22 cellular contexts compared by ENCODE assay signal in the genomic region with DNA sequence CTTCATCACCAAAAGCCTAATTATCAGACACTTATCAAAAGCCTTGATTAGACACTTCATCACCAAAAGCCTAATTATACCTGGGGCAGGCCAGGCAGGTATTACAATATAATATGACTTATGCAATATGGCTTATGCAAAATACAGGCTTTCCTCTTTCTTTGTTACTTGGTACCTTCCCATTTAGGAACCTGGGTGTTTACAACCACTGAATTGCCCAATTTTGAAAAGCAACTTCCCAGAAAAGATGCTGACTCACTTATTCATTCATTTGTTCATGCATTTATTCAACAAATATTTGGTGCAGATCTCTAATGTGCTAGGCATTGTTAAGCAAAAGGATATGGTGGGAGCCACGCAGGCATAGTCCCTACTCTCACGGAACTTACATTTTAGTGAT. TPM values are rescaled to one million over a fixed set of nuclear protein-coding genes. Genes with fewer than 3 reads are reported as not detected.
DNase-seq lines count a peak whose midpoint lies in the region; ATAC-seq and TF ChIP-seq lines count a peak whose summit lies in the region.
"Had no signal": no experiment of that assay in that cellular context is flagged by ENCODE, and none has a peak within 500 bp of the region (broad histone marks: within the 10 kb centered on the region; RNA-seq: fewer than 3 reads in every experiment).

No MANE protein-coding gene starts in this region.

- TF ChIP-seq CTCF in GM23338 (conservative IDR thresholded peaks at IDR 0.05; ENCODE audit: low read depth in 2 of 2) (no peak), liver (IDR thresholded peaks at IDR 0.05; ENCODE audit: low read depth, low read length, missing input control) (no peak)

- H3K9me3 Mint-ChIP-seq in GM23338 = no peaks in the 10 kb centered on the region
- H3K9me3 Mint-ChIP-seq in activated T-helper 1 cell treated with anti-CD3 and anti-CD28 coated beads, Interleukin-12 subunit alpha, Interleukin-12 subunit beta, Interleukin-2, Interleukin-4 antibody, amounts not matched to agents 30 ng/mL and 10 ng/mL and 1 ng/mL, durations not matched to agents 14 hours and 24 hours and 36 hours = no peaks in the 10 kb centered on the region
- H3K9me3 Mint-ChIP-seq: naive thymus-derived CD8-positive, alpha-beta T cell had no signal

- H3K4me1 Mint-ChIP-seq in GM23338 = peaks cover 25% of the 10 kb centered on the region
- H3K4me1 Mint-ChIP-seq in activated T-helper 1 cell treated with anti-CD3 and anti-CD28 coated beads, Interleukin-12 subunit alpha, Interleukin-12 subunit beta, Interleukin-2, Interleukin-4 antibody, amounts not matched to agents 30 ng/mL and 10 ng/mL and 1 ng/mL, durations not matched to agents 14 hours and 24 hours and 36 hours (ENCODE audit: low read depth) = peaks cover 74% of the 10 kb centered on the region

- no peaks in the 10 kb centered on the region for H3K27me3 ChIP-seq in GM23338 (ENCODE audit: insufficient read depth)
- no peaks in the 10 kb centered on the region for H3K27me3 ChIP-seq in liver (ENCODE audit: control insufficient read depth in 4 of 4, insufficient read depth in 4 of 4, low read length in 3 of 4)

- ATAC-seq in GM23338 (no peak), HG03378 (IDR thresholded peaks at IDR 0.05; ENCODE audit: unreplicated experiment) (no peak)
- ATAC-seq: naive thymus-derived CD8-positive, alpha-beta T cell had no signal

- H3K27ac ChIP-seq in GM23338 (ENCODE audit: low read depth) (no peak overlapping the region), liver (ENCODE audit: low read depth in 1 of 2, low read length in 2 of 2) (peak overlapping the region; percentile 32 to 62)
- H3K27ac ChIP-seq: 22Rv1, coronary artery, GM23248 had no signal

- H3K27ac Mint-ChIP-seq in GM23338 = peak overlapping the region; percentile 89
- peak overlapping the region; percentile 76 for H3K27ac Mint-ChIP-seq in activated T-helper 1 cell treated with anti-CD3 and anti-CD28 coated beads, Interleukin-12 subunit alpha, Interleukin-12 subunit beta, Interleukin-2, Interleukin-4 antibody, amounts not matched to agents 30 ng/mL and 10 ng/mL and 1 ng/mL, durations not matched to agents 14 hours and 24 hours and 36 hours

- peaks cover 2% of the 10 kb centered on the region for H3K27me3 Mint-ChIP-seq in GM23338 (ENCODE audit: insufficient read depth, low read depth, poor library complexity)
- no peaks in the 10 kb centered on the region for H3K27me3 Mint-ChIP-seq in activated T-helper 1 cell treated with anti-CD3 and anti-CD28 coated beads, Interleukin-12 subunit alpha, Interleukin-12 subunit beta, Interleukin-2, Interleukin-4 antibody, amounts not matched to agents 30 ng/mL and 10 ng/mL and 1 ng/mL, durations not matched to agents 14 hours and 24 hours and 36 hours (ENCODE audit: insufficient read depth)
- H3K27me3 Mint-ChIP-seq: naive thymus-derived CD8-positive, alpha-beta T cell had no signal

- no peaks in the 10 kb centered on the region for H3K9me3 ChIP-seq in liver (ENCODE audit: control insufficient read depth in 4 of 4, low read length in 3 of 4)

- no peak overlapping the region for H2AFZ ChIP-seq in GM23338
- H2AFZ ChIP-seq: GM23248 had no signal

- WGBS in liver = 95% methylated on average over 2 of the region's 2 CpGs

- H3K4me3 ChIP-seq in GM23338 (no peak overlapping the region), liver (ENCODE audit: low read depth in 1 of 3, low read length in 3 of 3) (no peak overlapping the region)
- H3K4me3 ChIP-seq: coronary artery, GM23248, lung had no signal

- H3K9me2 ChIP-seq in GM23338 (ENCODE audit: insufficient read depth) = no peaks in the 10 kb centered on the region

- no peaks in the 10 kb centered on the region for H4K20me1 ChIP-seq in GM23338 (replicated peaks; ENCODE audit: insufficient read depth)

- TF ChIP-seq RAD21 in liver (IDR thresholded peaks at IDR 0.05) = no peak

- H3K9ac ChIP-seq in liver (ENCODE audit: low read depth in 1 of 2, low read length in 2 of 2) = no peak overlapping the region
- H3K9ac ChIP-seq: GM23248 had no signal

- H3K36me3 Mint-ChIP-seq in GM23338 (ENCODE audit: low read depth) = no peaks in the 10 kb centered on the region
- peaks cover 61% of the 10 kb centered on the region for H3K36me3 Mint-ChIP-seq in activated T-helper 1 cell treated with anti-CD3 and anti-CD28 coated beads, Interleukin-12 subunit alpha, Interleukin-12 subunit beta, Interleukin-2, Interleukin-4 antibody, amounts not matched to agents 30 ng/mL and 10 ng/mL and 1 ng/mL, durations not matched to agents 14 hours and 24 hours and 36 hours (ENCODE audit: low read depth)

- H3K4me1 ChIP-seq in GM23338 (ENCODE audit: insufficient read depth) (peaks cover 3% of the 10 kb centered on the region; the same call in 1 of the 2 replicates), liver (ENCODE audit: control insufficient read depth in 4 of 4, insufficient read depth in 4 of 4, low read length in 3 of 4) (peaks cover 3 to 33% (median 15%) of the 10 kb centered on the region in 4 donors)

- no peaks in the 10 kb centered on the region for H3K79me2 ChIP-seq in GM23338 (replicated peaks; ENCODE audit: insufficient read depth)

- H3K4me3 Mint-ChIP-seq in GM23338 = no peak overlapping the region
- peak overlapping the region; percentile 83 for H3K4me3 Mint-ChIP-seq in activated T-helper 1 cell treated with anti-CD3 and anti-CD28 coated beads, Interleukin-12 subunit alpha, Interleukin-12 subunit beta, Interleukin-2, Interleukin-4 antibody, amounts not matched to agents 30 ng/mL and 10 ng/mL and 1 ng/mL, durations not matched to agents 14 hours and 24 hours and 36 hours

- DNase-seq in NOMO-1 (lab: John Stamatoyannopoulos, UW; ENCODE audit: unreplicated experiment in 2 of 2) (peak; percentile 36 to 76), NOMO-1 treated with dmso at 0.1 percent for 144 hours (lab: John Stamatoyannopoulos, UW; ENCODE audit: unreplicated experiment) (no peak), GM23338 (ENCODE audit: low spot score) (no peak), putamen (ENCODE audit: low spot score) (no peak), AG08396 (ENCODE audit: low spot score) (no peak)
- DNase-seq in activated T-helper 1 cell treated with anti-CD3 and anti-CD28 coated beads, Interleukin-12 subunit alpha, Interleukin-12 subunit beta, Interleukin-2, Interleukin-4 antibody, amounts not matched to agents 30 ng/mL and 10 ng/mL and 1 ng/mL, durations not matched to agents 14 hours and 24 hours and 36 hours (ENCODE audit: low spot score) = no peak
- DNase-seq: anterior cingulate cortex; COR-L47; GM23248; IMR-90; naive thymus-derived CD8-positive, alpha-beta T cell; NCI-H1436 treated with DMSO at 0.1 percent for 48 hours; retina; RPMI8226; stimulated activated CD4-positive, alpha-beta T cell treated with anti-CD3 and anti-CD28 coated beads, Interleukin-4, amount 100 ng/mL, for 1 hour; T1000 had no signal

- H3K36me3 ChIP-seq in GM23338 (ENCODE audit: insufficient read depth) (no peaks in the 10 kb centered on the region), liver (ENCODE audit: control insufficient read depth in 4 of 4, insufficient read depth in 3 of 4, low read depth in 1 of 4, low read length in 3 of 4) (peaks cover 0 to 1% (median 0%) of the 10 kb centered on the region in 4 donors)

- H3K4me2 ChIP-seq in GM23338 = peak overlapping the region; percentile 22; the same call in 1 of the 2 replicates

- intact Hi-C loops in activated T-helper 1 cell treated with anti-CD3 and anti-CD28 coated beads, Interleukin-12 subunit alpha, Interleukin-12 subunit beta, Interleukin-2, Interleukin-4 antibody, amounts not matched to agents 30 ng/mL and 10 ng/mL and 1 ng/mL, durations not matched to agents 14 hours and 24 hours and 36 hours (cut with micrococcal nuclease) = no loop called here

- H3F3A ChIP-seq in GM23338 (replicated peaks; ENCODE audit: low read depth) = no peaks in the 10 kb centered on the region

TF ChIP-seq in GM23338, 12 proteins besides CTCF, POLR2A, EP300 and RAD21 (continues in another document):
- no peak for TF ChIP-seq POLR2AphosphoS5 (IDR thresholded peaks at IDR 0.05; ENCODE audit: low read depth)
- TF ChIP-seq ZNF114 (CRISPR knock-in tag; IDR thresholded peaks at IDR 0.05) = no peak
- TF ChIP-seq JUNB (IDR thresholded peaks at IDR 0.05; ENCODE audit: unreplicated experiment) = no peak

TF ChIP-seq in liver, 16 proteins besides CTCF, POLR2A, EP300 and RAD21 (continues in another document):
- TF ChIP-seq HNF4G (IDR thresholded peaks at IDR 0.05) (no peak), EGR1 (IDR thresholded peaks at IDR 0.05; ENCODE audit: low read depth in 2 of 2) (no peak), NR2F2 (IDR thresholded peaks at IDR 0.05) (no peak), FOXA2 (IDR thresholded peaks at IDR 0.05) (no peak), HNF4A (conservative IDR thresholded peaks at IDR 0.05) (no peak), JUND (IDR thresholded peaks at IDR 0.05) (no peak), SP1 (IDR thresholded peaks at IDR 0.05) (no peak), YY1 (IDR thresholded peaks at IDR 0.05) (no peak)
- TF ChIP-seq, protein P1, sequence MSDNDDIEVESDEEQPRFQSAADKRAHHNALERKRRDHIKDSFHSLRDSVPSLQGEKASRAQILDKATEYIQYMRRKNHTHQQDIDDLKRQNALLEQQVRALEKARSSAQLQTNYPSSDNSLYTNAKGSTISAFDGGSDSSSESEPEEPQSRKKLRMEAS (IDR thresholded peaks at IDR 0.05) = no peak

RNA-seq across cellular contexts. Expression of a gene that starts 13.6 kb away (rescaled TPM):
- total RNA-seq in GM23338 (2014; rRNA removed; shearing (Covaris generic)) = 0.12 and 0.56 TPM in 2 replicates
- polyA plus RNA-seq in GM23338 (2016; fragmentation: Nextera tagmentation; extraction: Ambion mirVana) (0.26 and 1.0 TPM in 2 replicates), liver (1 to 10 TPM; 2.2 to 3.4 TPM)
- total RNA-seq in activated T-helper 1 cell treated with anti-CD3 and anti-CD28 coated beads, Interleukin-12 subunit alpha, Interleukin-12 subunit beta, Interleukin-2, Interleukin-4 antibody, amounts not matched to agents 30 ng/mL and 10 ng/mL and 1 ng/mL, durations not matched to agents 14 hours and 24 hours and 36 hours = 264 and 271 TPM in 2 replicates
- 10 to 100 TPM in 1 of 2 donors, 1 to 10 TPM in 1; 9.6 to 13.5 TPM for total RNA-seq in liver
- total RNA-seq: GM23248, IMR-90, NCI-H460 had no signal
- polyA plus RNA-seq: GM23248, IMR-90 had no signal

RNA-seq across cellular contexts. Expression of a gene that starts 13.8 kb away (rescaled TPM):
- total RNA-seq in GM23338 (2014; rRNA removed; shearing (Covaris generic)) = 2.9 and 5.7 TPM in 2 replicates
- polyA plus RNA-seq in GM23338 (2016; fragmentation: Nextera tagmentation; extraction: Ambion mirVana) (0.92 and 1.3 TPM in 2 replicates), liver (1 to 10 TPM; 2.5 to 2.9 TPM)
- total RNA-seq in activated T-helper 1 cell treated with anti-CD3 and anti-CD28 coated beads, Interleukin-12 subunit alpha, Interleukin-12 subunit beta, Interleukin-2, Interleukin-4 antibody, amounts not matched to agents 30 ng/mL and 10 ng/mL and 1 ng/mL, durations not matched to agents 14 hours and 24 hours and 36 hours = 63.5 and 69.3 TPM in 2 replicates
- total RNA-seq in liver = 1 to 10 TPM; 4.1 to 6.9 TPM

RNA-seq across cellular contexts. Expression of a gene that starts 25.7 kb away (rescaled TPM):
- 2.8 and 4.2 TPM in 2 replicates for total RNA-seq in GM23338 (2014; rRNA removed; shearing (Covaris generic))
- polyA plus RNA-seq in GM23338 (2016; fragmentation: Nextera tagmentation; extraction: Ambion mirVana) = 2.1 and 2.6 TPM in 2 replicates
- total RNA-seq in activated T-helper 1 cell treated with anti-CD3 and anti-CD28 coated beads, Interleukin-12 subunit alpha, Interleukin-12 subunit beta, Interleukin-2, Interleukin-4 antibody, amounts not matched to agents 30 ng/mL and 10 ng/mL and 1 ng/mL, durations not matched to agents 14 hours and 24 hours and 36 hours = 13.2 and 15.9 TPM in 2 replicates
- 10 to 100 TPM; 14.4 to 17.2 TPM for total RNA-seq in liver
- polyA plus RNA-seq in liver = 1 to 10 TPM; 8.4 to 9.3 TPM
- total RNA-seq: GM23248, IMR-90 had no signal
- polyA plus RNA-seq: GM23248, IMR-90 had no signal

Comparison
In these comparisons a context has a peak if more than half of its experiments do, and no peak if none do; other contexts are left out.
1. DNase-seq: peak in NOMO-1 (2 of 2); none in NOMO-1 treated with dmso at 0.1 percent for 144 hours (single experiment), GM23338 (single experiment), activated T-helper 1 cell treated with anti-CD3 and anti-CD28 coated beads, Interleukin-12 subunit alpha, Interleukin-12 subunit beta, Interleukin-2, Interleukin-4 antibody, amounts not matched to agents 30 ng/mL and 10 ng/mL and 1 ng/mL, durations not matched to agents 14 hours and 24 hours and 36 hours (single experiment), putamen (single experiment) and AG08396 (single experiment).
2. RNA of a gene that starts 13.6 kb away (total RNA-seq): 264 to 271 TPM in activated T-helper 1 cell treated with anti-CD3 and anti-CD28 coated beads, Interleukin-12 subunit alpha, Interleukin-12 subunit beta, Interleukin-2, Interleukin-4 antibody, amounts not matched to agents 30 ng/mL and 10 ng/mL and 1 ng/mL, durations not matched to agents 14 hours and 24 hours and 36 hours; 9.6 to 13.5 TPM in liver and 0.12 to 0.56 TPM in GM23338; every median in the first group is over 10 times any median in the second.